In genomic region chr5:102583663-102584062, GRCh38 we compare ENCODE assay signal across 8 cellular contexts.
DNase-seq lines count a peak whose midpoint lies in the region; ATAC-seq, FAIRE-seq and TF ChIP-seq lines count a peak whose summit lies in the region.

No MANE protein-coding gene starts in this region.

- TF ChIP-seq CTCF in left ventricle myocardium inferior (IDR thresholded peaks at IDR 0.05; ENCODE audit: borderline replicate concordance): peak; percentile 58
- TF ChIP-seq CTCF in parathyroid adenoma (IDR thresholded peaks at IDR 0.05): peak; percentile 35
- no peak for TF ChIP-seq CTCF in mucosa of descending colon (IDR thresholded peaks at IDR 0.05)

- H3K36me3 Mint-ChIP-seq in activated T-cell treated with anti-CD3 and anti-CD28 coated beads, Interleukin-2, amount 50 U/mL, for 24 hours (ENCODE audit: low read depth): no peaks in the 10 kb centered on the region

- no peak overlapping the region for H3K9ac ChIP-seq in parathyroid adenoma

- H3K4me1 ChIP-seq in left ventricle myocardium inferior (peaks cover 7% of the 10 kb centered on the region), parathyroid adenoma (no peaks in the 10 kb centered on the region), mucosa of descending colon (ENCODE audit: low read depth) (no peaks in the 10 kb centered on the region)

- FAIRE-seq in colon (lab: Jason Lieb, UNC): peak; percentile 77

- H3K9me3 Mint-ChIP-seq in activated T-cell treated with anti-CD3 and anti-CD28 coated beads, Interleukin-2, amount 50 U/mL, for 24 hours: no peaks in the 10 kb centered on the region

- H3K27me3 Mint-ChIP-seq in activated T-cell treated with anti-CD3 and anti-CD28 coated beads, Interleukin-2, amount 50 U/mL, for 24 hours: peaks cover 10% of the 10 kb centered on the region

- peak overlapping the region; percentile 27 for H3K4me2 ChIP-seq in parathyroid adenoma (ENCODE audit: low read length)

- no peak for DNase-seq in left ventricle myocardium inferior
- DNase-seq in left cardiac atrium: no peak
- DNase-seq in NCI-H510A treated with DMSO at 0.1 percent for 48 hours (lab: John Stamatoyannopoulos, UW): peak; percentile 57
- DNase-seq in activated T-cell treated with anti-CD3 and anti-CD28 coated beads, Interleukin-2, amount 50 U/mL, for 24 hours: no peak
- DNase-seq in mucosa of descending colon: no peak

- intact Hi-C loops in left ventricle myocardium inferior (cut with micrococcal nuclease) (loop anchor here (5.0 to 10.0 kb wide), 2 partner anchors 81 to 459 kb away; no protein-coding TSS in a partner anchor), left cardiac atrium (cut with DNase I) (loop anchor here in 1 of 2 donors (10.0 kb wide), 1 partner anchor 451 kb away; no protein-coding TSS in a partner anchor), mucosa of descending colon (cut with DNase I, micrococcal nuclease) (loop anchor here in 1 of 2 donors (10.0 kb wide), 1 partner anchor 451 kb away; no protein-coding TSS in a partner anchor)

- H3K27me3 ChIP-seq in left ventricle myocardium inferior (ENCODE audit: low read depth) (no peaks in the 10 kb centered on the region), parathyroid adenoma (ENCODE audit: control insufficient read depth, insufficient read depth, low read length) (no peaks in the 10 kb centered on the region)

- H3K4me1 Mint-ChIP-seq in activated T-cell treated with anti-CD3 and anti-CD28 coated beads, Interleukin-2, amount 50 U/mL, for 24 hours (ENCODE audit: low read depth): peaks cover 1% of the 10 kb centered on the region

- H3K9me3 ChIP-seq in left ventricle myocardium inferior (replicated peaks) (no peaks in the 10 kb centered on the region), parathyroid adenoma (ENCODE audit: control insufficient read depth, low read length) (no peaks in the 10 kb centered on the region), mucosa of descending colon (no peaks in the 10 kb centered on the region)

- ATAC-seq in left cardiac atrium (no peak), HG02973 (IDR thresholded peaks at IDR 0.05; ENCODE audit: unreplicated experiment) (no peak), mucosa of descending colon (no peak)

- H3K27ac Mint-ChIP-seq in activated T-cell treated with anti-CD3 and anti-CD28 coated beads, Interleukin-2, amount 50 U/mL, for 24 hours: no peak overlapping the region

- H3K36me3 ChIP-seq in left ventricle myocardium inferior: no peaks in the 10 kb centered on the region
- H3K36me3 ChIP-seq in parathyroid adenoma (ENCODE audit: control insufficient read depth, insufficient read depth, low read length): no peaks in the 10 kb centered on the region
- H3K36me3 ChIP-seq in mucosa of descending colon (ENCODE audit: low read depth): no peaks in the 10 kb centered on the region

- H3K4me3 ChIP-seq in left ventricle myocardium inferior (no peak overlapping the region), parathyroid adenoma (ENCODE audit: low read depth, low read length) (no peak overlapping the region), mucosa of descending colon (no peak overlapping the region)

- H3K4me3 Mint-ChIP-seq in activated T-cell treated with anti-CD3 and anti-CD28 coated beads, Interleukin-2, amount 50 U/mL, for 24 hours: no peak overlapping the region

- no peak overlapping the region for H2AFZ ChIP-seq in parathyroid adenoma

- H3K27ac ChIP-seq in left ventricle myocardium inferior (replicated peaks) (no peak overlapping the region), parathyroid adenoma (no peak overlapping the region)

- H3K79me2 ChIP-seq in parathyroid adenoma: no peaks in the 10 kb centered on the region
